18 cellular contexts compared by ENCODE assay signal in the genomic region with DNA sequence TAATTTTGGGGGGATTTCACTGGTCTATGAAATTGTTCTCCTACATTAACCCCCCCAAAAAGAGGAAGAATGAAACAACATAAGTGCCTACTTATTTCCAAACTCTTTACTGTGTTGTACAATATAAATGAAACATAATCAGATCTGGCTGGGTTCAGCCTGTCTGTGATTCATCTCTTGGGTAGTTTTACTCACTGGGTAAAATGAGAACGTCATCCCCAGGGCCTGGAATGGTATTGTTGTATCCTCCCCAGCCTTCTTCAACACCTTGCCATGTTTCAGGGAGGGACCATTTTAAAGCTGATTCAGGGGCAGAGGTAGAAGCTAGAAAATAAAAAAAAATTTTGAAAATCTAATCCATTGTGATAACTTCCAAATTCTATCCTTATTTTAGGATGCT.
DNase-seq lines count a peak whose midpoint lies in the region; ATAC-seq and TF ChIP-seq lines count a peak whose summit lies in the region.
"Had no signal": no experiment of that assay in that cellular context is flagged by ENCODE, and none has a peak within 500 bp of the region (broad histone marks: within the 10 kb centered on the region; RNA-seq: fewer than 3 reads in every experiment).

No MANE protein-coding gene starts in this region.

- H3K4me1 Mint-ChIP-seq in MCF 10A (ENCODE audit: insufficient read depth, unreplicated experiment): no peaks in the 10 kb centered on the region
- no peaks in the 10 kb centered on the region for H3K4me1 Mint-ChIP-seq in activated CD8-positive, alpha-beta T cell treated with anti-CD3 and anti-CD28 coated beads, Interleukin-2, amount 10 ng/mL, durations not matched to agents 7 days and 5 days (ENCODE audit: low read depth)
- H3K4me1 Mint-ChIP-seq: CD4-positive, CD25-positive, alpha-beta regulatory T cell; CD8-positive, alpha-beta memory T cell had no signal

- H3K36me3 ChIP-seq in breast epithelium: no peaks in the 10 kb centered on the region
- no peaks in the 10 kb centered on the region for H3K36me3 ChIP-seq in mammary epithelial cell (ENCODE audit: insufficient read depth, low read length)
- H3K36me3 ChIP-seq: BE2C had no signal

- TF ChIP-seq CTCF in MCF 10A (IDR thresholded peaks at IDR 0.05; ENCODE audit: unreplicated experiment) (no peak), breast epithelium (IDR thresholded peaks at IDR 0.05) (no peak), mammary epithelial cell (conservative IDR thresholded peaks at IDR 0.05 in 1 of 2, IDR thresholded peaks at IDR 0.05 in 1 of 2; ENCODE audit: extremely low read depth in 1 of 2, insufficient read depth in 1 of 2, low read depth in 1 of 2, low read length in 2 of 2) (no peak), foreskin keratinocyte (conservative IDR thresholded peaks at IDR 0.05) (no peak)

- H3K4me1 ChIP-seq in breast epithelium (no peaks in the 10 kb centered on the region), mammary epithelial cell (ENCODE audit: insufficient read depth, low read length) (no peaks in the 10 kb centered on the region), foreskin keratinocyte (no peaks in the 10 kb centered on the region)
- H3K4me1 ChIP-seq: BE2C had no signal

- no peak overlapping the region for H3K9ac ChIP-seq in mammary epithelial cell (ENCODE audit: insufficient read depth, low read length)

- H3K27ac ChIP-seq in breast epithelium: no peak overlapping the region
- no peak overlapping the region for H3K27ac ChIP-seq in mammary epithelial cell (ENCODE audit: insufficient read depth, low read depth, low read length)
- H3K27ac ChIP-seq in foreskin keratinocyte: no peak overlapping the region

- no peak overlapping the region for H3K4me2 ChIP-seq in mammary epithelial cell (ENCODE audit: insufficient read depth, low read depth, low read length)
- H3K4me2 ChIP-seq: GM23338 had no signal

- dilution Hi-C loops in mammary epithelial cell (cut with HindIII; ENCODE audit: low sequenced_read_pairs): no loop called here

- H3K9me3 ChIP-seq in breast epithelium (no peaks in the 10 kb centered on the region), mammary epithelial cell (replicated peaks; ENCODE audit: insufficient read depth, low read length) (no peaks in the 10 kb centered on the region)
- H3K9me3 ChIP-seq: BE2C had no signal

- in situ Hi-C loops in mammary epithelial cell (cut with MboI; ENCODE audit: low sequenced_read_pairs in 2 of 2): loop anchor here in 1 of 2 donors (25.0 kb wide), 1 partner anchor 268 kb away; no protein-coding TSS in a partner anchor

- TF ChIP-seq POLR2A in breast epithelium (IDR thresholded peaks at IDR 0.05): no peak

- H3K9me3 Mint-ChIP-seq in MCF 10A (ENCODE audit: unreplicated experiment): no peaks in the 10 kb centered on the region
- H3K9me3 Mint-ChIP-seq in activated CD8-positive, alpha-beta T cell treated with anti-CD3 and anti-CD28 coated beads, Interleukin-2, amount 10 ng/mL, durations not matched to agents 7 days and 5 days (ENCODE audit: insufficient read depth): no peaks in the 10 kb centered on the region
- H3K9me3 Mint-ChIP-seq: GM23338 had no signal

- no peaks in the 10 kb centered on the region for H3K36me3 Mint-ChIP-seq in MCF 10A (ENCODE audit: insufficient read depth, unreplicated experiment)
- no peaks in the 10 kb centered on the region for H3K36me3 Mint-ChIP-seq in activated CD8-positive, alpha-beta T cell treated with anti-CD3 and anti-CD28 coated beads, Interleukin-2, amount 10 ng/mL, durations not matched to agents 7 days and 5 days (ENCODE audit: low read depth)
- H3K36me3 Mint-ChIP-seq: CD4-positive, CD25-positive, alpha-beta regulatory T cell; CD8-positive, alpha-beta memory T cell had no signal

- DNase-seq in MCF 10A (ENCODE audit: unreplicated experiment) (peak; percentile 26), breast epithelium (ENCODE audit: low spot score in 2 of 2) (no peak), mammary epithelial cell (peak; percentile 42), foreskin keratinocyte (peak in 1 of 2 donors; percentile 49), HEK293T (ENCODE audit: extremely low spot score) (no peak)
- DNase-seq in activated CD8-positive, alpha-beta T cell treated with anti-CD3 and anti-CD28 coated beads, Interleukin-2, amount 10 ng/mL, durations not matched to agents 7 days and 5 days: no peak
- DNase-seq: BE2C; C1 segment of cervical spinal cord; CD4-positive, CD25-positive, alpha-beta regulatory T cell; CD8-positive, alpha-beta memory T cell; COR-L47; DMS 273 treated with DMSO at 0.1 percent for 48 hours; DMS79; GDM1; HCEC 1CT; HFFc6; IMR-90 had no signal

- intact Hi-C loops in MCF 10A (cut with micrococcal nuclease) (no loop called here), breast epithelium (cut with DNase I; ENCODE audit: low total_unique reads) (no loop called here), mammary epithelial cell (cut with micrococcal nuclease) (no loop called here)

- H4K20me1 ChIP-seq in mammary epithelial cell (ENCODE audit: insufficient read depth, low read length): no peaks in the 10 kb centered on the region

- H2AFZ ChIP-seq in mammary epithelial cell (ENCODE audit: low read depth, low read length): no peak overlapping the region
- H2AFZ ChIP-seq: GM23338 had no signal

- CTCF ChIA-PET in MCF 10A (lab: Yijun Ruan, JAX) (interaction anchor here (0.7 to 1.2 kb wide), 3 partner anchors 18 to 599 kb away, joined by 3 read pairs; no protein-coding TSS in a partner anchor), mammary epithelial cell (lab: Charles Lee; ENCODE audit: low non-redundant PET) (no interaction called here), HEK293T (lab: Yijun Ruan, JAX) (no interaction called here)
- CTCF ChIA-PET in activated CD8-positive, alpha-beta T cell treated with anti-CD3 and anti-CD28 coated beads, Interleukin-2, amount 10 ng/mL, durations not matched to agents 7 days and 5 days (lab: Charles Lee): no interaction called here

- no peak overlapping the region for H3K4me3 Mint-ChIP-seq in MCF 10A (ENCODE audit: unreplicated experiment)
- H3K4me3 Mint-ChIP-seq in activated CD8-positive, alpha-beta T cell treated with anti-CD3 and anti-CD28 coated beads, Interleukin-2, amount 10 ng/mL, durations not matched to agents 7 days and 5 days: no peak overlapping the region
- H3K4me3 Mint-ChIP-seq: CD4-positive, CD25-positive, alpha-beta regulatory T cell; CD8-positive, alpha-beta memory T cell; GM23338; HFFc6 had no signal

- H3K27me3 ChIP-seq in breast epithelium (no peaks in the 10 kb centered on the region), mammary epithelial cell (ENCODE audit: insufficient read depth, low read length) (peaks cover 3% of the 10 kb centered on the region), foreskin keratinocyte (no peaks in the 10 kb centered on the region)
- H3K27me3 ChIP-seq: BE2C had no signal

- 33% methylated on average over 1 of the region's 1 CpG for WGBS in mammary epithelial cell (ENCODE audit: low coverage, missing lambda C conversion rate)

- no peaks in the 10 kb centered on the region for H3K79me2 ChIP-seq in mammary epithelial cell (ENCODE audit: insufficient read depth, low read length)

- H3K27me3 Mint-ChIP-seq in MCF 10A (ENCODE audit: insufficient read depth, unreplicated experiment): no peaks in the 10 kb centered on the region
- no peaks in the 10 kb centered on the region for H3K27me3 Mint-ChIP-seq in activated CD8-positive, alpha-beta T cell treated with anti-CD3 and anti-CD28 coated beads, Interleukin-2, amount 10 ng/mL, durations not matched to agents 7 days and 5 days (ENCODE audit: low read depth)
- H3K27me3 Mint-ChIP-seq: CD4-positive, CD25-positive, alpha-beta regulatory T cell; CD8-positive, alpha-beta memory T cell had no signal

- BruUV-seq in MCF 10A (replicated peaks; lab: Mats Ljungman, UMichigan): no TSS peak
- no TSS peak for BruUV-seq in mammary epithelial cell (replicated peaks; lab: Mats Ljungman, UMichigan)

- POLR2A ChIA-PET in MCF 10A (lab: Yijun Ruan, JAX): no interaction called here
- POLR2A ChIA-PET in HEK293T (lab: Yijun Ruan, JAX): no interaction called here
- POLR2A ChIA-PET in activated CD8-positive, alpha-beta T cell treated with anti-CD3 and anti-CD28 coated beads, Interleukin-2, amount 10 ng/mL, durations not matched to agents 7 days and 5 days (lab: Charles Lee): no interaction called here

- H3K4me3 ChIP-seq in breast epithelium: no peak overlapping the region
- H3K4me3 ChIP-seq in mammary epithelial cell (replicated peaks in 1 of 3; ENCODE audit: insufficient read depth in 1 of 3, low read depth in 2 of 3, low read length in 3 of 3): no peak overlapping the region
- H3K4me3 ChIP-seq: GM23338 had no signal

- peak; percentile 83 for ATAC-seq in foreskin keratinocyte
- ATAC-seq in activated CD8-positive, alpha-beta T cell treated with anti-CD3 and anti-CD28 coated beads, Interleukin-2, amount 10 ng/mL, durations not matched to agents 7 days and 5 days: no peak
- ATAC-seq: GM23338 had no signal

- H3K27ac Mint-ChIP-seq in MCF 10A (ENCODE audit: low read depth, unreplicated experiment): no peak overlapping the region
- H3K27ac Mint-ChIP-seq in activated CD8-positive, alpha-beta T cell treated with anti-CD3 and anti-CD28 coated beads, Interleukin-2, amount 10 ng/mL, durations not matched to agents 7 days and 5 days: no peak overlapping the region
- H3K27ac Mint-ChIP-seq: CD8-positive, alpha-beta memory T cell; GM23338; HFFc6 had no signal

TF ChIP-seq in HEK293T, 16 proteins besides CTCF, POLR2A, EP300 and RAD21 (continues in another document):
- TF ChIP-seq BHLHE40 (IDR thresholded peaks at IDR 0.05; ENCODE audit: borderline replicate concordance): no peak
- no peak for TF ChIP-seq FOXK2 (IDR thresholded peaks at IDR 0.05)
- TF ChIP-seq, protein P1, sequence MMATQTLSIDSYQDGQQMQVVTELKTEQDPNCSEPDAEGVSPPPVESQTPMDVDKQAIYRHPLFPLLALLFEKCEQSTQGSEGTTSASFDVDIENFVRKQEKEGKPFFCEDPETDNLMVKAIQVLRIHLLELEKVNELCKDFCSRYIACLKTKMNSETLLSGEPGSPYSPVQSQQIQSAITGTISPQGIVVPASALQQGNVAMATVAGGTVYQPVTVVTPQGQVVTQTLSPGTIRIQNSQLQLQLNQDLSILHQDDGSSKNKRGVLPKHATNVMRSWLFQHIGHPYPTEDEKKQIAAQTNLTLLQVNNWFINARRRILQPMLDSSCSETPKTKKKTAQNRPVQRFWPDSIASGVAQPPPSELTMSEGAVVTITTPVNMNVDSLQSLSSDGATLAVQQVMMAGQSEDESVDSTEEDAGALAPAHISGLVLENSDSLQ (IDR thresholded peaks at IDR 0.05): no peak
- TF ChIP-seq L3MBTL2 (conservative IDR thresholded peaks at IDR 0.05): no peak
- TF ChIP-seq ARNT (IDR thresholded peaks at IDR 0.05): no peak
- TF ChIP-seq ELF4 (IDR thresholded peaks at IDR 0.05): no peak
- TF ChIP-seq SUZ12 (IDR thresholded peaks at IDR 0.05): no peak
- no peak for TF ChIP-seq TARDBP (IDR thresholded peaks at IDR 0.05)
- TF ChIP-seq ZNF384 (IDR thresholded peaks at IDR 0.05): no peak
- TF ChIP-seq HDGF (IDR thresholded peaks at IDR 0.05; ENCODE audit: borderline replicate concordance): no peak
- TF ChIP-seq CTBP1 (IDR thresholded peaks at IDR 0.05; ENCODE audit: borderline replicate concordance): no peak
- TF ChIP-seq LEF1 (IDR thresholded peaks at IDR 0.05; ENCODE audit: borderline replicate concordance): no peak
- TF ChIP-seq FOXA1 (IDR thresholded peaks at IDR 0.05): no peak
- no peak for TF ChIP-seq FOXM1 (IDR thresholded peaks at IDR 0.05; ENCODE audit: borderline replicate concordance)

Comparison
In these comparisons a context has a peak if more than half of its experiments do, and no peak if none do; other contexts are left out.
1. DNase-seq: peak in MCF 10A (single experiment) and mammary epithelial cell (single experiment); none in breast epithelium (0 of 2), HEK293T (single experiment) and activated CD8-positive, alpha-beta T cell treated with anti-CD3 and anti-CD28 coated beads, Interleukin-2, amount 10 ng/mL, durations not matched to agents 7 days and 5 days (single experiment).